In the genomic region with DNA sequence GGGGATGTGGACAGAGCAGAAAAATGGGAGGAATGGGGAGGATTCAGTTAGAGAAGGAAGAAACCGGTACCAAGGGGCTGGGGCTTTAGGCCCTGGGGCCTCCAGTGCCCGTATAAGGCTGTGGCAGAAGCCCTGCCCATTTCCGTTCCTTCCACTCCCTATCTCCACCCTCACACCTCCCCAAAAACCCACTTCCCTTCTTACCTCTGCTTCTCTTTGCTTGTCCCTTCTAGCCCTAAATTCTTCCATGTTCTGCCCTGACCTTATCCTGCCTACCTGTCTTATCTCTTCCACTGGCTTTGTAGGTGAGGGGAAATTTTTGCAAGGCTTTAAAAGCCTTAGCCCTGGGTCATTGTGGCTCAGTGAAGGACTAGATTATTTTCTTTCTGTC, we compare ENCODE assay signal across 6 cellular contexts. TPM values are rescaled to one million over a fixed set of nuclear protein-coding genes. Genes with fewer than 3 reads are reported as not detected.
DNase-seq lines count a peak whose midpoint lies in the region; ATAC-seq and TF ChIP-seq lines count a peak whose summit lies in the region.

No MANE protein-coding gene starts in this region.

- H3K4me3 ChIP-seq in breast epithelium: no peak overlapping the region
- H3K4me3 ChIP-seq in stomach: peak overlapping the region in 2 of 4 donors; percentile 100

- no peak for TF ChIP-seq EP300 in stomach (IDR thresholded peaks at IDR 0.05)

- peak; percentile 72 for DNase-seq in activated CD4-positive, alpha-beta T cell treated with anti-CD3 and anti-CD28 coated beads for 48 hours
- DNase-seq in activated CD4-positive, alpha-beta T cell treated with anti-CD3 and anti-CD28 coated beads, Interleukin-2, amount 50 U/mL, for 1 hour: no peak
- DNase-seq in breast epithelium (ENCODE audit: low spot score in 2 of 2) (no peak), stomach (no peak)

- H3K27ac ChIP-seq in breast epithelium (peak overlapping the region; percentile 97 to 99), stomach (peak overlapping the region; percentile 72 to 100 (median 97))

- no peak for TF ChIP-seq POLR2A in breast epithelium (IDR thresholded peaks at IDR 0.05)
- TF ChIP-seq POLR2A in stomach (IDR thresholded peaks at IDR 0.05): no peak

- H3K9me3 ChIP-seq in breast epithelium: no peaks in the 10 kb centered on the region
- H3K9me3 ChIP-seq in stomach: no peaks in the 10 kb centered on the region

- H3K27me3 ChIP-seq in breast epithelium (no peaks in the 10 kb centered on the region), stomach (no peaks in the 10 kb centered on the region)

- TF ChIP-seq CTCF in breast epithelium (IDR thresholded peaks at IDR 0.05): no peak
- TF ChIP-seq CTCF in stomach (IDR thresholded peaks at IDR 0.05): no peak

- H3K36me3 ChIP-seq in breast epithelium: no peaks in the 10 kb centered on the region
- peaks cover 41 to 51% (median 50%) of the 10 kb centered on the region in 4 donors for H3K36me3 ChIP-seq in stomach

- intact Hi-C loops in breast epithelium (cut with DNase I; ENCODE audit: low total_unique reads): no loop called here
- intact Hi-C loops in stomach (cut with DNase I; ENCODE audit: low total_unique reads): no loop called here

- H3K4me1 ChIP-seq in breast epithelium: peaks cover 15 to 35% of the 10 kb centered on the region in 2 donors
- H3K4me1 ChIP-seq in stomach: peaks cover 49 to 70% (median 69%) of the 10 kb centered on the region in 4 donors

- no peak for ATAC-seq in HG03439 (IDR thresholded peaks at IDR 0.05; ENCODE audit: unreplicated experiment)
- ATAC-seq in HG03342 (IDR thresholded peaks at IDR 0.05; ENCODE audit: unreplicated experiment): no peak

- 22 to 29% (median 27%) methylated on average over 3 of the region's 3 CpGs for WGBS in stomach, 5 donors

RNA-seq across cellular contexts. Expression of gene RNF167, which starts 4.1 kb away (rescaled TPM):
- total RNA-seq in breast epithelium: 10 to 100 TPM; 38.3 to 49.0 (median 38.7) TPM
- total RNA-seq in stomach: 10 to 100 TPM in 4 of 5 donors, 1 to 10 TPM in 1; 8.8 to 57.1 (median 33.9) TPM
- polyA plus RNA-seq in stomach: 100 to 1,000 TPM in 2 of 3 donors, 10 to 100 TPM in 1; 73.3 to 134 (median 112) TPM

RNA-seq across cellular contexts. Expression of gene PFN1, which starts 4.2 kb away (rescaled TPM):
- total RNA-seq in breast epithelium: 100 to 1,000 TPM; 290 to 487 (median 379) TPM
- 100 to 1,000 TPM; 218 to 690 (median 514) TPM for total RNA-seq in stomach
- polyA plus RNA-seq in stomach: 100 to 1,000 TPM; 587 to 789 (median 610) TPM

RNA-seq across cellular contexts. Expression of gene SLC25A11, which starts 4.3 kb away (rescaled TPM):
- 10 to 100 TPM; 38.8 to 48.5 (median 42.6) TPM for total RNA-seq in breast epithelium
- total RNA-seq in stomach: 10 to 100 TPM; 25.2 to 73.5 (median 43.2) TPM
- 10 to 100 TPM; 29.1 to 45.6 (median 40.9) TPM for polyA plus RNA-seq in stomach

RNA-seq across cellular contexts. Expression of gene ENO3, which starts 6.8 kb away (rescaled TPM):
- total RNA-seq in breast epithelium (1 to 10 TPM; 1.6 to 4.6 (median 3.1) TPM), stomach (10 to 100 TPM in 1 of 5 donors, 1 to 10 TPM in 3, not detected in 1; 1.8 to 12.1 (median 5.8) TPM)
- polyA plus RNA-seq in stomach: 10 to 100 TPM in 1 of 3 donors, 1 to 10 TPM in 2; 6.6 to 11.3 (median 10.0) TPM

RNA-seq across cellular contexts. Expression of gene GP1BA, which starts 12.1 kb away (rescaled TPM):
- not detected for total RNA-seq in breast epithelium
- not detected for total RNA-seq in stomach
- under 1 TPM in 1 of 3 donors, not detected in 2; 0.05 TPM for polyA plus RNA-seq in stomach
